Comparison of ENCODE assay signal across 23 cellular contexts in the genomic region with DNA sequence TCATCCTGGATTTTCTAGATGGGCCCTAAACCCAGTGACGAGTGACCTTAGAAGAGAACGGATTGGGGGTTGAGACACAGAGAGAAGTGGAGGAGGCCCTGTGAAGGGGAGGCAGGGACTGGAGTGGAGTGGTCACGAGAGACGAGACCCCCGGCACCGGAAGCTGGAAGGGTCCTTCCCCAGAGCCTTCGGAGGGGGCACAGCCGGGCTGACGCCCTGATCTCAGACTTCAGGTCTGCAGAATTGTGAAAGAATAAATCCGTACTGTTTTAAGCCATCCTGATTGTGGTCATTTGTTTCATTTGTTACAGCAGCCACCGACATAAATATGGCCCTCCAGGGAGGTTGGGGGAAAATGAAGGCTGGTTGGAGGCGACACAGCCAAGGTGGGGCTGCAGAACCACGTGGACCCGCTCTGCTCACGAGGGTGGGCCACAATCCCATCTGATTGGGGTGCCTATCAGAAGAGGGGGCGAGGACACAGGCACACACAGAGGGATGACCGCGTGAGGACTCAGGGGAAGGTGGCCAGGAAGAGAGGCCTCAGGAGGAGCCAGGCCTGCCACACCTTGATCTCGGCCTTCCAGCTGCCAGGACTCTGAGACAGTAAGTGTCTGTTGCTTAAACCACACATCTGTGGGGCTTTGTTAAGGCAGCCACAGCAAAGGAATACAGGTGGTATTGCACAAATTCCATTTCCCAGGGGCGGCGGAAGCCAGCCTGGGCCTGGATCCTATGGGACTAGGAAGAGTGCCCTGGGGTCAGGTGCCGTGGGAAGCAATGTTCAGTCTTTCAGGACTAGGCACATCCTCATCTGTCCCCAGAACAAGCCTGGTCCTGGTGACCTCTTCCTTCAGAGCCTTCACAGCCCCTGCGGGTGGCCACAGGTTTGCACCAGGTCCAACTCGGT.
A peak's percentile ranks its signal among the peaks of the same experiment; 100 is the strongest.
DNase-seq lines count a peak whose midpoint lies in the region; ATAC-seq, FAIRE-seq and TF ChIP-seq lines count a peak whose summit lies in the region.
"Had no signal": no experiment of that assay in that cellular context is flagged by ENCODE, and none has a peak within 500 bp of the region (broad histone marks: within the 10 kb centered on the region; RNA-seq: fewer than 3 reads in every experiment).

No MANE protein-coding gene starts in this region.

- H3K36me3 Mint-ChIP-seq in natural killer cell treated with Interleukin-12 subunit alpha and Interleukin-12 subunit beta and Interleukin-15 and Interleukin-18, amount 100 ng/mL, for 72 hours, result no peaks in the 10 kb centered on the region
- no peaks in the 10 kb centered on the region for H3K36me3 Mint-ChIP-seq in natural killer cell
- H3K36me3 Mint-ChIP-seq: CD14-positive monocyte had no signal

- ATAC-seq in natural killer cell treated with Interleukin-12 subunit alpha and Interleukin-12 subunit beta and Interleukin-15 and Interleukin-18, amount 100 ng/mL, for 72 hours, result no peak
- ATAC-seq in natural killer cell, result no peak
- no peak for ATAC-seq in stimulated activated naive CD8-positive, alpha-beta T cell treated with anti-CD3 and anti-CD28 coated beads, Interleukin-15, Interleukin-2, amounts not matched to agents 100 U/mL and 50 U/mL, for 24 hours
- ATAC-seq: A549 had no signal

- no peaks in the 10 kb centered on the region for H3K36me3 ChIP-seq in kidney (ENCODE audit: control insufficient read depth in 1 of 2, insufficient read depth in 2 of 2, low read length in 2 of 2)
- H3K36me3 ChIP-seq in osteoblast (ENCODE audit: insufficient read depth, low read length), result no peaks in the 10 kb centered on the region
- no peaks in the 10 kb centered on the region for H3K36me3 ChIP-seq in smooth muscle cell (ENCODE audit: low read depth)

- H3K4me3 Mint-ChIP-seq in natural killer cell treated with Interleukin-12 subunit alpha and Interleukin-12 subunit beta and Interleukin-15 and Interleukin-18, amount 100 ng/mL, for 72 hours, result no peak overlapping the region
- H3K4me3 Mint-ChIP-seq in natural killer cell, result no peak overlapping the region
- H3K4me3 Mint-ChIP-seq: B cell, CD14-positive monocyte had no signal

- WGBS in smooth muscle cell (ENCODE audit: low lambda C conversion rate), result 94% methylated on average over 24 of the region's 24 CpGs

- H4K20me1 ChIP-seq in osteoblast (ENCODE audit: insufficient read depth, low read length), result no peaks in the 10 kb centered on the region
- H4K20me1 ChIP-seq in smooth muscle cell (ENCODE audit: low read depth), result no peaks in the 10 kb centered on the region

- no peak for TF ChIP-seq CTCF in natural killer cell (IDR thresholded peaks at IDR 0.05)
- TF ChIP-seq CTCF in kidney (IDR thresholded peaks at IDR 0.05; ENCODE audit: borderline replicate concordance, extremely low read depth, insufficient read depth), result no peak
- no peak for TF ChIP-seq CTCF in osteoblast (IDR thresholded peaks at IDR 0.05; ENCODE audit: extremely low read depth, low read depth, low read length)
- TF ChIP-seq CTCF in smooth muscle cell (IDR thresholded peaks at IDR 0.05; ENCODE audit: borderline replicate concordance, insufficient read depth, poor library complexity, severe bottlenecking), result no peak

- H3K9me3 ChIP-seq in kidney (ENCODE audit: control insufficient read depth in 1 of 2, low read length in 2 of 2) (no peaks in the 10 kb centered on the region), osteoblast (ENCODE audit: low read depth, low read length) (no peaks in the 10 kb centered on the region), smooth muscle cell (replicated peaks; ENCODE audit: low read depth) (no peaks in the 10 kb centered on the region)
- H3K9me3 ChIP-seq: A549 had no signal

- no peaks in the 10 kb centered on the region for H3K4me1 ChIP-seq in kidney (ENCODE audit: control insufficient read depth in 1 of 2, insufficient read depth in 1 of 2, low read depth in 1 of 2, low read length in 2 of 2)
- H3K4me1 ChIP-seq in osteoblast (ENCODE audit: insufficient read depth, low read length), result no peaks in the 10 kb centered on the region
- no peaks in the 10 kb centered on the region for H3K4me1 ChIP-seq in smooth muscle cell (ENCODE audit: low read depth)
- H3K4me1 ChIP-seq: A549 had no signal

- H3K27ac ChIP-seq in kidney (ENCODE audit: low read depth in 2 of 2, low read length in 2 of 2) (no peak overlapping the region), osteoblast (ENCODE audit: low read depth, low read length) (no peak overlapping the region), smooth muscle cell (ENCODE audit: low read depth) (no peak overlapping the region)
- H3K27ac ChIP-seq: A549 had no signal

- H3K27me3 ChIP-seq in osteoblast (ENCODE audit: insufficient read depth, low read length), result peaks cover 8% of the 10 kb centered on the region
- no peaks in the 10 kb centered on the region for H3K27me3 ChIP-seq in smooth muscle cell (ENCODE audit: low read depth)

- H3K27me3 Mint-ChIP-seq in natural killer cell treated with Interleukin-12 subunit alpha and Interleukin-12 subunit beta and Interleukin-15 and Interleukin-18, amount 100 ng/mL, for 72 hours, result peaks cover 6 to 8% of the 10 kb centered on the region in 2 donors
- H3K27me3 Mint-ChIP-seq in natural killer cell (ENCODE audit: low read depth in 2 of 2), result peaks cover 0 to 2% of the 10 kb centered on the region in 2 donors

- no peak overlapping the region for H3K9ac ChIP-seq in kidney (ENCODE audit: low read length in 2 of 2)
- no peak overlapping the region for H3K9ac ChIP-seq in smooth muscle cell (ENCODE audit: low read depth)

- H3K4me1 Mint-ChIP-seq in natural killer cell treated with Interleukin-12 subunit alpha and Interleukin-12 subunit beta and Interleukin-15 and Interleukin-18, amount 100 ng/mL, for 72 hours (ENCODE audit: low read depth in 2 of 2), result no peaks in the 10 kb centered on the region
- H3K4me1 Mint-ChIP-seq in natural killer cell, result no peaks in the 10 kb centered on the region
- H3K4me1 Mint-ChIP-seq: B cell, CD14-positive monocyte had no signal

- DNase-seq in natural killer cell treated with Interleukin-12 subunit alpha and Interleukin-12 subunit beta and Interleukin-15 and Interleukin-18, amount 100 ng/mL, for 72 hours (ENCODE audit: low spot score), result peak; percentile 42
- DNase-seq in natural killer cell, result no peak
- DNase-seq in kidney, result peak; percentile 20
- DNase-seq in osteoblast (ENCODE audit: insufficient read length, low spot score, missing footprints), result peak; percentile 75
- DNase-seq in smooth muscle cell (lab: John Stamatoyannopoulos, UW; ENCODE audit: unreplicated experiment), result no peak
- no peak for DNase-seq in central memory CD4-positive, alpha-beta T cell
- DNase-seq in stimulated activated naive CD8-positive, alpha-beta T cell treated with anti-CD3 and anti-CD28 coated beads, Interleukin-15, Interleukin-2, amounts not matched to agents 100 U/mL and 50 U/mL, for 24 hours, result no peak
- DNase-seq: DMS53, GDM1, Karpas-422, NCI-H1694, NCI-H2081, NCI-H2171, NCI-H345, NCI-H524 treated with DMSO at 0.1 percent for 48 hours, RPMI8226, SHP77 treated with DMSO at 0.1 percent for 48 hours had no signal

- H3K9me3 Mint-ChIP-seq in natural killer cell treated with Interleukin-12 subunit alpha and Interleukin-12 subunit beta and Interleukin-15 and Interleukin-18, amount 100 ng/mL, for 72 hours, result no peaks in the 10 kb centered on the region
- no peaks in the 10 kb centered on the region for H3K9me3 Mint-ChIP-seq in natural killer cell

- H3K79me2 ChIP-seq in osteoblast (ENCODE audit: insufficient read depth, low read length) (no peaks in the 10 kb centered on the region), smooth muscle cell (ENCODE audit: low read depth) (no peaks in the 10 kb centered on the region)

- FAIRE-seq in kidney (lab: Jason Lieb, UNC), result no peak
- FAIRE-seq: A549, D721Med, GM19239, H1 had no signal

- H3K4me3 ChIP-seq in kidney (ENCODE audit: low read length in 2 of 2) (no peak overlapping the region), osteoblast (ENCODE audit: insufficient read depth, low read length) (no peak overlapping the region), smooth muscle cell (no peak overlapping the region)
- H3K4me3 ChIP-seq: A549 had no signal

- no peaks in the 10 kb centered on the region for H3F3A ChIP-seq in smooth muscle cell (ENCODE audit: low read depth)

- H3K27ac Mint-ChIP-seq in natural killer cell treated with Interleukin-12 subunit alpha and Interleukin-12 subunit beta and Interleukin-15 and Interleukin-18, amount 100 ng/mL, for 72 hours, result no peak overlapping the region
- no peak overlapping the region for H3K27ac Mint-ChIP-seq in natural killer cell
- H3K27ac Mint-ChIP-seq: B cell had no signal

- no peak overlapping the region for H3K4me2 ChIP-seq in osteoblast (ENCODE audit: insufficient read depth, low read length)
- no peak overlapping the region for H3K4me2 ChIP-seq in smooth muscle cell
- H3K4me2 ChIP-seq: A549 had no signal

- intact Hi-C loops in natural killer cell (cut with micrococcal nuclease) (no loop called here), kidney (cut with DNase I) (no loop called here)

- H2AFZ ChIP-seq in osteoblast (ENCODE audit: low read length) (no peak overlapping the region), smooth muscle cell (ENCODE audit: low read depth) (no peak overlapping the region)

Comparison
In these comparisons a context has a peak if more than half of its experiments do, and no peak if none do; other contexts are left out.
1. DNase-seq: peak in natural killer cell treated with Interleukin-12 subunit alpha and Interleukin-12 subunit beta and Interleukin-15 and Interleukin-18, amount 100 ng/mL, for 72 hours (single experiment), kidney (single experiment) and osteoblast (single experiment); none in natural killer cell (single experiment), smooth muscle cell (single experiment), central memory CD4-positive, alpha-beta T cell (single experiment) and stimulated activated naive CD8-positive, alpha-beta T cell treated with anti-CD3 and anti-CD28 coated beads, Interleukin-15, Interleukin-2, amounts not matched to agents 100 U/mL and 50 U/mL, for 24 hours (single experiment).